In the genomic region with DNA sequence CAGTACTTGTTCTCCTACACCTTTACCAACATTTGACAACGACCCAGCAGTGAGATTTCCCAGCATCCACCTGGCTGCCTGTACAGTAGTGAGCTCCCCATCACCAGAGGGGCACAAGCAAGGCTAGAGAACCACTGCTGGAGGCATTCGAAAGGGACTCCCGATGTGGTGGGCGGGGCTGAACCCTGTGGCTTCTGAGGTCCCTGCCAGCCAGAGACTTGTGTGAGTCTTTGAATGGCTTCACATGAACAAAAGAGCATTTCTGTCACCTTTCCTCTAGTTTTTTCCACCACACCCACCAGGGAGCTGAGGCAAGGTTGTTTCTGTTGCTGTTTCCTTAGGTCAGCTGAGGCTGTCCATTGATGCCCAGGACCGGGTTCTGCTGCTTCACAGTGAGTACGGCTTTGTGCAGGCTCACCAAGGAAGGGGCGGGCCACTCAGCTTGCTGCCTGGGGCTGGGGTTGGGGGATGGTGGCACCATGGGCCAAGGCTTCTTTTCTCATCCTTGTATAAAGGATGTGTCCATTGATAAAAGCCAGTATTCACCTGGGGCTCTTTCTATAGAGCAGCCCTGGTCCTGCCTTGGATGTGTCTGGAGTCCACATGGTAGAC, we compare ENCODE assay signal across 2 cellular contexts.
TF ChIP-seq lines count a peak whose summit lies in the region.

No MANE protein-coding gene starts in this region.

TF ChIP-seq in GM12891, 5 proteins besides CTCF, POLR2A, EP300 and RAD21:
- TF ChIP-seq PAX5 (IDR thresholded peaks at IDR 0.05; ENCODE audit: insufficient read depth, low read length, severe bottlenecking): no peak
- TF ChIP-seq TAF1 (IDR thresholded peaks at IDR 0.05; ENCODE audit: low read depth, low read length): no peak
- TF ChIP-seq SPI1 (IDR thresholded peaks at IDR 0.05; ENCODE audit: low read depth, low read length): no peak
- no peak for TF ChIP-seq POLR2AphosphoS5 (IDR thresholded peaks at IDR 0.05; ENCODE audit: low read depth, low read length)
- no peak for TF ChIP-seq POU2F2 (IDR thresholded peaks at IDR 0.05; ENCODE audit: low read depth, low read length)

TF ChIP-seq in SK-N-SH, 30 proteins besides CTCF, POLR2A, EP300 and RAD21:
- no peak for TF ChIP-seq RFX5 (IDR thresholded peaks at IDR 0.05; ENCODE audit: low read length)
- no peak for TF ChIP-seq YY1 (IDR thresholded peaks at IDR 0.05; ENCODE audit: low read depth)
- no peak for TF ChIP-seq TEAD4 (IDR thresholded peaks at IDR 0.05; ENCODE audit: borderline replicate concordance, insufficient read depth)
